ENCODE assay signal across 12 cellular contexts in the genomic region with DNA sequence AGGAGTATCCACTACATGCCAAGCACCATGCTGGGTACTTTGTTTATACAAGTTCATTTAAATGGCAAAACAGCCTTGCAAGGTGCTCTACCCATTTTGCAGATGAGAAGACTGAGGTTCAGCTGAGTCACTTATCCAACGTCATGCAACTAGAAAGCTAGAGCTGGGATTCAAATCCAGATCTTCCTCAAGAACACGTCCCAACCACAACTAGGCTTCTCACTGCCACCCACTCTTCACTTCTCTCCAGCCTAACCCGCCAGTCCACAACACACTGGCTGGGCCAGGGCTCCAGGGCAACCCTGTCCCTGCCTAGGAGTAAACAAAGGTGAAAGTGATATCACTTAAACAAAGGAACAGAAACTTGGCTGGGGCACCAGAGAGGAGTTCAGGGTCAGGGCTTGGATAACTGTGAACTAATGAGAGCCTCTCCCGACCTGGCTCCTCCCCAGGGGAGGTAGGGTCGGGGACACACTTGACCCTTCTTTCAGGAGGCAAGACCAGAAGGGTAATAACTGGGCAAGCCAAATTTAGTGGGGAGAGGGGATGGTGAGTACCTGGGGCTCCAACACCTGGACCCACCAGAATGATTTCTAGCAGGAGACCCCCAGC. TPM values are rescaled to one million over a fixed set of nuclear protein-coding genes. Genes with fewer than 3 reads are reported as not detected.
DNase-seq lines count a peak whose midpoint lies in the region; ATAC-seq, FAIRE-seq and TF ChIP-seq lines count a peak whose summit lies in the region.
"Had no signal": no experiment of that assay in that cellular context is flagged by ENCODE, and none has a peak within 500 bp of the region (broad histone marks: within the 10 kb centered on the region; RNA-seq: fewer than 3 reads in every experiment).

No MANE protein-coding gene starts in this region.

- 38 to 60% methylated on average over 5 of the region's 5 CpGs for WGBS in heart right ventricle, 2 donors
- 9 to 11% methylated on average over 5 of the region's 5 CpGs for WGBS in pancreas, 2 donors

- H3K27ac ChIP-seq in RWPE2 (ENCODE audit: poor library complexity, severe bottlenecking) = peak overlapping the region; percentile 99
- peak overlapping the region; percentile 75 to 97 (median 94) for H3K27ac ChIP-seq in heart right ventricle
- H3K27ac ChIP-seq in pancreas = peak overlapping the region; percentile 87 to 98 (median 94)

- no peak overlapping the region for H3K4me3 ChIP-seq in RWPE2 (ENCODE audit: severe bottlenecking)
- H3K4me3 ChIP-seq in heart right ventricle = no peak overlapping the region
- H3K4me3 ChIP-seq in pancreas = peak overlapping the region in 2 of 4 donors; percentile 84 to 92

- H3K9me3 ChIP-seq in RWPE2 (ENCODE audit: severe bottlenecking) = no peaks in the 10 kb centered on the region
- no peaks in the 10 kb centered on the region for H3K9me3 ChIP-seq in heart right ventricle
- no peaks in the 10 kb centered on the region for H3K9me3 ChIP-seq in pancreas

- peak; percentile 45 for DNase-seq in CD1c-positive myeloid dendritic cell (ENCODE audit: extremely low spot score)
- no peak for DNase-seq in RWPE2 (ENCODE audit: low spot score)
- DNase-seq in heart right ventricle = no peak
- DNase-seq in pancreas = peak in 5 of 6 donors; percentile 77 to 89 (median 85)
- DNase-seq in H4 (ENCODE audit: low spot score) = no peak
- DNase-seq in head of caudate nucleus = no peak
- DNase-seq: AML-193; naive thymus-derived CD8-positive, alpha-beta T cell had no signal

- H3K4me1 ChIP-seq in RWPE2 (ENCODE audit: insufficient read depth, poor library complexity, severe bottlenecking) = peaks cover 94% of the 10 kb centered on the region
- peaks cover 15 to 99% (median 78%) of the 10 kb centered on the region in 9 donors for H3K4me1 ChIP-seq in heart right ventricle
- H3K4me1 ChIP-seq in pancreas = peaks cover 61 to 79% (median 78%) of the 10 kb centered on the region in 3 donors

- no peak for ATAC-seq in RWPE2 (ENCODE audit: low read depth)
- peak in 5 of 8 donors; percentile 11 to 60 (median 15) for ATAC-seq in heart right ventricle
- peak; percentile 23 to 60 (median 38) for ATAC-seq in pancreas
- no peak for ATAC-seq in HG03460 (IDR thresholded peaks at IDR 0.05; ENCODE audit: unreplicated experiment)
- ATAC-seq in HG03196 (IDR thresholded peaks at IDR 0.05; ENCODE audit: unreplicated experiment) = no peak
- ATAC-seq: naive thymus-derived CD8-positive, alpha-beta T cell had no signal

- H3K36me3 ChIP-seq in RWPE2 (ENCODE audit: low read depth) (peaks cover 91% of the 10 kb centered on the region), heart right ventricle (peaks cover 0 to 16% (median 0%) of the 10 kb centered on the region in 9 donors), pancreas (peaks cover 0 to 4% (median 0%) of the 10 kb centered on the region in 3 donors)

- intact Hi-C loops in heart right ventricle (cut with DNase I) = no loop called here
- intact Hi-C loops in pancreas (cut with DNase I) = no loop called here
- intact Hi-C loops in head of caudate nucleus (cut with DNase I) = no loop called here

- TF ChIP-seq CTCF in RWPE2 (IDR thresholded peaks at IDR 0.05; ENCODE audit: poor library complexity, severe bottlenecking) (no peak), heart right ventricle (IDR thresholded peaks at IDR 0.05) (no peak), pancreas (IDR thresholded peaks at IDR 0.05) (no peak)

- no peak for FAIRE-seq in pancreas (lab: Jason Lieb, UNC)

- H3K27me3 ChIP-seq in RWPE2 (ENCODE audit: insufficient read depth, poor library complexity, severe bottlenecking) = no peaks in the 10 kb centered on the region
- H3K27me3 ChIP-seq in heart right ventricle = no peaks in the 10 kb centered on the region
- H3K27me3 ChIP-seq in pancreas = no peaks in the 10 kb centered on the region

RNA-seq across cellular contexts. Expression of a gene that starts 7.9 kb away (rescaled TPM):
- total RNA-seq in heart right ventricle = 100 to 1,000 TPM in 5 of 10 donors, 10 to 100 TPM in 5; 66.9 to 161 (median 102) TPM
- polyA plus RNA-seq in heart right ventricle = 10 to 100 TPM; 48.4 to 64.5 TPM
- total RNA-seq in pancreas = 100 to 1,000 TPM in 2 of 6 donors, 10 to 100 TPM in 4; 50.9 to 208 (median 56.0) TPM
- polyA plus RNA-seq in pancreas = 10 to 100 TPM; 48.2 to 54.8 TPM
- 88.3 and 88.4 TPM in 2 replicates for total RNA-seq in H4 (2014; rRNA removed; shearing (Covaris generic))

RNA-seq across cellular contexts. Expression of a gene that starts 22.6 kb away (rescaled TPM):
- total RNA-seq in heart right ventricle (10 to 100 TPM; 13.9 to 27.9 (median 18.2) TPM), pancreas (10 to 100 TPM; 11.1 to 19.0 (median 16.5) TPM)
- polyA plus RNA-seq in heart right ventricle (10 to 100 TPM; 11.7 to 34.5 TPM), pancreas (10 to 100 TPM in 1 of 2 donors, 1 to 10 TPM in 1; 9.6 to 13.7 TPM)
- 15.4 and 20.8 TPM in 2 replicates for total RNA-seq in H4 (2014; rRNA removed; shearing (Covaris generic))

RNA-seq across cellular contexts. Expression of a gene that starts 32.2 kb away (rescaled TPM):
- total RNA-seq in heart right ventricle (under 1 TPM in 2 of 10 donors, not detected in 8; 0.24 to 0.28 TPM), pancreas (1 to 10 TPM in 5 of 6 donors, under 1 TPM in 1; 0.89 to 6.4 (median 2.3) TPM)
- polyA plus RNA-seq in heart right ventricle (under 1 TPM in 1 of 2 donors, not detected in 1; 0.06 TPM), pancreas (1 to 10 TPM; 1.5 to 3.1 TPM)
- not detected in 2 replicates for total RNA-seq in H4 (2014; rRNA removed; shearing (Covaris generic))
- total RNA-seq: naive thymus-derived CD8-positive, alpha-beta T cell; NCI-H460; ureter had no signal
- polyA plus RNA-seq: naive thymus-derived CD8-positive, alpha-beta T cell had no signal

RNA-seq across cellular contexts. Expression of a gene that starts 33.7 kb away (rescaled TPM):
- total RNA-seq in heart right ventricle (not detected), pancreas (100 to 1,000 TPM; 169 to 591 (median 427) TPM)
- polyA plus RNA-seq in heart right ventricle (under 1 TPM in 1 of 2 donors, not detected in 1; 0.06 TPM), pancreas (1,000 to 10,000 TPM; 1,163 to 1,575 TPM)
- total RNA-seq in H4 (2014; rRNA removed; shearing (Covaris generic)) = not detected in 2 replicates
- total RNA-seq: naive thymus-derived CD8-positive, alpha-beta T cell; NCI-H460; ureter had no signal
- polyA plus RNA-seq: naive thymus-derived CD8-positive, alpha-beta T cell had no signal

RNA-seq across cellular contexts. Expression of a gene that starts 37.8 kb away (rescaled TPM):
- total RNA-seq in heart right ventricle (1 to 10 TPM in 8 of 10 donors, under 1 TPM in 2; 0.59 to 2.4 (median 1.3) TPM), pancreas (under 1 TPM in 1 of 6 donors, not detected in 5; 0.44 TPM)
- polyA plus RNA-seq in heart right ventricle (1 to 10 TPM in 1 of 2 donors, under 1 TPM in 1; 0.43 to 1.1 TPM), pancreas (not detected)
- not detected in 2 replicates for total RNA-seq in H4 (2014; rRNA removed; shearing (Covaris generic))
- total RNA-seq: NCI-H460 had no signal

Comparison
In these comparisons a context has a peak if more than half of its experiments do, and no peak if none do; other contexts are left out.
1. DNase-seq: peak in CD1c-positive myeloid dendritic cell (single experiment) and pancreas (5 of 6); none in RWPE2 (single experiment), heart right ventricle (0 of 2), H4 (single experiment) and head of caudate nucleus (0 of 42).
2. ATAC-seq: peak in heart right ventricle (5 of 8) and pancreas (4 of 4); none in RWPE2 (single experiment), HG03460 (single experiment) and HG03196 (single experiment).
3. Peak in every context shown above with its lines, with median percentiles within 50 percentile points of each other: H3K27ac ChIP-seq.